9 cellular contexts compared by ENCODE assay signal in the genomic region with DNA sequence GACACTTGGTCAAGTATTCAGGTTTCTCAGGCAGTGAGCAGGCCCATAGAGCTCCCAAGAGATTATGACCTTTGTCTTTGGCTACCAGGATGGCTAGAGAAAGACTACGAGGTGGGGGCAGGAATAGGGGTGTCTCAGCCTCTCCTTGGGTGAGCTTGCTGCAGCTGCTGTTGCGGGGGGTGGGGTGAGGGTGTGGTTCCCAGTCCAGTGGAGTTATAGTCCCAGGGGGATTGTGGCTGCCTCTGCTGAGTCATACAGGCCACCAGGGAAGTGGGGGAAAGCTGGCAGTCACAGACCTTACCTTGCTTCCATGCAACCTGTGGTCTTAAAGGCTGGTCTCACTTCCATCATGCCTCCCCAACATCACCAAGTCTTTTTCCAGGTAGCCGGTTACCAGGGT. TPM values are rescaled to one million over a fixed set of nuclear protein-coding genes. Genes with fewer than 3 reads are reported as not detected.
DNase-seq lines count a peak whose midpoint lies in the region; ATAC-seq, FAIRE-seq and TF ChIP-seq lines count a peak whose summit lies in the region.
"Had no signal": no experiment of that assay in that cellular context is flagged by ENCODE, and none has a peak within 500 bp of the region (broad histone marks: within the 10 kb centered on the region; RNA-seq: fewer than 3 reads in every experiment).

No MANE protein-coding gene starts in this region.

- peaks cover 56 to 63% of the 10 kb centered on the region in 2 donors for H3K4me1 Mint-ChIP-seq in natural killer cell

- H3K9me1 ChIP-seq in K562 (ENCODE audit: control insufficient read depth, insufficient read depth, low read length), result no peaks in the 10 kb centered on the region

- H3K36me3 Mint-ChIP-seq in natural killer cell, result peaks cover 17% of the 10 kb centered on the region

- no peak overlapping the region for H3K4me3 Mint-ChIP-seq in natural killer cell

- in situ Hi-C loops in K562 (cut with MboI), result no loop called here

- ATAC-seq in DND-41 (ENCODE audit: insufficient read depth, low read depth) (peak; percentile 69), GM21360 (IDR thresholded peaks at IDR 0.05; ENCODE audit: unreplicated experiment) (peak; percentile 60), HG03378 (IDR thresholded peaks at IDR 0.05; ENCODE audit: unreplicated experiment) (peak; percentile 64), K562 (peak; percentile 89), natural killer cell (no peak), HG03439 (IDR thresholded peaks at IDR 0.05; ENCODE audit: unreplicated experiment) (no peak)
- ATAC-seq: SK-N-SH treated with all-trans-retinoic acid at 6 μM for 48 hours had no signal

- H3K27ac ChIP-seq in DND-41 (ENCODE audit: low read length) (0 out of 2 replicates have a peak overlapping the region, but pooled peaks have one; percentile 51), K562 (ENCODE audit: extremely low read depth, low read depth, low read length) (peak overlapping the region; percentile 75), osteoblast (ENCODE audit: low read depth, low read length) (no peak overlapping the region)

- no peaks in the 10 kb centered on the region for H3K27me3 Mint-ChIP-seq in natural killer cell (ENCODE audit: low read depth in 2 of 2)

- no peak for TF ChIP-seq EP300 in K562 (IDR thresholded peaks at IDR 0.05; ENCODE audit: low read length)

- H3K79me2 ChIP-seq in DND-41 (ENCODE audit: insufficient read depth, low read length), result peaks cover 83% of the 10 kb centered on the region
- H3K79me2 ChIP-seq in K562 (ENCODE audit: control insufficient read depth, insufficient read depth, low read length), result peaks cover 94% of the 10 kb centered on the region
- H3K79me2 ChIP-seq in osteoblast (ENCODE audit: insufficient read depth, low read length), result peaks cover 93% of the 10 kb centered on the region

- POLR2A ChIA-PET in K562 (lab: Yijun Ruan, JAX), result interaction anchor here (0.5 to 1.7 kb wide), 3 partner anchors 10 to 167 kb away, joined by 3 to 4 read pairs (median 3); no protein-coding TSS in a partner anchor

- no peak for TF ChIP-seq POLR2A in K562 (conservative IDR thresholded peaks at IDR 0.05)

- no peak overlapping the region for H3K27ac Mint-ChIP-seq in natural killer cell

- no peak for TF ChIP-seq RAD21 in K562 (CRISPR knock-in tag; conservative IDR thresholded peaks at IDR 0.05 in 1 of 2, IDR thresholded peaks at IDR 0.05 in 1 of 2)

- BruUV-seq in K562 (replicated peaks; lab: Mats Ljungman, UMichigan), result no TSS peak

- DNase-seq in DND-41 (peak; percentile 57), K562 (ENCODE audit: extremely low read depth in 1 of 4, low spot score in 3 of 4) (peak; percentile 53 to 79 (median 63)), AG08396 (ENCODE audit: low spot score) (no peak), natural killer cell (no peak), osteoblast (ENCODE audit: insufficient read length, low spot score, missing footprints) (no peak)

- WGBS in K562 (ENCODE audit: insufficient coverage, low coverage, missing lambda C conversion rate), result 0% methylated on average over 2 of the region's 3 CpGs

- H3K9me3 ChIP-seq in DND-41 (ENCODE audit: insufficient read depth, low read length, severe bottlenecking) (peaks cover 12% of the 10 kb centered on the region), K562 (replicated peaks; ENCODE audit: control insufficient read depth, insufficient read depth, low read depth, low read length) (peaks cover 3% of the 10 kb centered on the region; the same call in 1 of the 2 replicates), osteoblast (ENCODE audit: low read depth, low read length) (no peaks in the 10 kb centered on the region)

- TF ChIP-seq CTCF in DND-41 (IDR thresholded peaks at IDR 0.05; ENCODE audit: borderline replicate concordance, extremely low read depth, low read length, poor library complexity, severe bottlenecking), result no peak
- TF ChIP-seq CTCF in K562 (IDR thresholded peaks at IDR 0.05 in 2 of 3, conservative IDR thresholded peaks at IDR 0.05 in 1 of 3; ENCODE audit: insufficient read depth in 2 of 3, low read depth in 1 of 3, low read length in 3 of 3), result no peak
- no peak for TF ChIP-seq CTCF in natural killer cell (IDR thresholded peaks at IDR 0.05)
- no peak for TF ChIP-seq CTCF in osteoblast (IDR thresholded peaks at IDR 0.05; ENCODE audit: extremely low read depth, low read depth, low read length)

- peak; percentile 89 for FAIRE-seq in K562 (lab: Jason Lieb, UNC)

- H3K9ac ChIP-seq in DND-41 (ENCODE audit: low read depth, low read length) (no peak overlapping the region), K562 (ENCODE audit: insufficient read depth in 1 of 2, low read depth in 2 of 2, low read length in 2 of 2) (peak overlapping the region; percentile 53 to 64; a peak in 2 of 4 replicates)

- H3K4me3 ChIP-seq in DND-41 (ENCODE audit: low read depth in 1 of 2, low read length in 2 of 2) (no peak overlapping the region), K562 (no peak overlapping the region), osteoblast (ENCODE audit: insufficient read depth, low read length) (no peak overlapping the region)

- H3K4me2 ChIP-seq in DND-41 (ENCODE audit: insufficient read depth, low read length) (no peak overlapping the region), K562 (ENCODE audit: insufficient read depth, low read length) (peak overlapping the region; percentile 68), osteoblast (ENCODE audit: insufficient read depth, low read length) (no peak overlapping the region)

- H3K4me1 ChIP-seq in DND-41 (ENCODE audit: insufficient read depth, low read length) (peaks cover 10% of the 10 kb centered on the region), K562 (replicated peaks in 1 of 2; ENCODE audit: control insufficient read depth in 2 of 2, insufficient read depth in 2 of 2, low read length in 2 of 2) (peaks cover 10 to 19% of the 10 kb centered on the region in 2 experiments; a peak in 4 of 5 replicates), osteoblast (ENCODE audit: insufficient read depth, low read length) (peaks cover 23% of the 10 kb centered on the region)

- intact Hi-C loops in K562 (cut with micrococcal nuclease) (no loop called here), natural killer cell (cut with micrococcal nuclease) (no loop called here)

- H3K36me3 ChIP-seq in DND-41 (ENCODE audit: insufficient read depth, low read length) (no peaks in the 10 kb centered on the region; the same call in 1 of the 2 replicates), K562 (ENCODE audit: control insufficient read depth, insufficient read depth, low read length) (peaks cover 4% of the 10 kb centered on the region; the same call in 2 of the 3 replicates), osteoblast (ENCODE audit: insufficient read depth, low read length) (no peaks in the 10 kb centered on the region)

- CTCF ChIA-PET in K562 (lab: Yijun Ruan, JAX; ENCODE audit: low intra/inter-chr PET ratio), result no interaction called here

- H3K9me3 Mint-ChIP-seq in natural killer cell, result peaks cover 2 to 8% of the 10 kb centered on the region in 2 donors

- H3K27me3 ChIP-seq in DND-41 (ENCODE audit: insufficient read depth, low read length, poor library complexity), result no peaks in the 10 kb centered on the region
- H3K27me3 ChIP-seq in K562 (ENCODE audit: control insufficient read depth in 2 of 2, insufficient read depth in 2 of 2, low read length in 2 of 2), result no peaks in the 10 kb centered on the region
- H3K27me3 ChIP-seq in osteoblast (ENCODE audit: insufficient read depth, low read length), result no peaks in the 10 kb centered on the region

- H2AFZ ChIP-seq in DND-41 (ENCODE audit: low read depth, low read length), result no peak overlapping the region
- H2AFZ ChIP-seq in K562 (ENCODE audit: low read depth, low read length), result 0 out of 2 replicates have a peak overlapping the region, but pooled peaks have one; percentile 14
- no peak overlapping the region for H2AFZ ChIP-seq in osteoblast (ENCODE audit: low read length)

- H4K20me1 ChIP-seq in DND-41 (ENCODE audit: insufficient read depth, low read length) (peaks cover 32% of the 10 kb centered on the region), K562 (replicated peaks; ENCODE audit: control insufficient read depth, insufficient read depth, low read length) (no peaks in the 10 kb centered on the region), osteoblast (ENCODE audit: insufficient read depth, low read length) (peaks cover 9% of the 10 kb centered on the region)

TF ChIP-seq in K562, 482 proteins besides CTCF, POLR2A, EP300 and RAD21 (continues in another document):
- no peak for TF ChIP-seq ZNF146 (CRISPR knock-in tag; IDR thresholded peaks at IDR 0.05; ENCODE audit: unreplicated experiment)
- no peak for TF ChIP-seq RAD51 (IDR thresholded peaks at IDR 0.05; ENCODE audit: borderline replicate concordance, low read depth)
- TF ChIP-seq SMARCE1 (IDR thresholded peaks at IDR 0.05), result peak; percentile 61; the same call in 1 of the 2 replicates
- peak; percentile 55 for TF ChIP-seq ZNF316 (IDR thresholded peaks at IDR 0.05)
- TF ChIP-seq, protein P1, sequence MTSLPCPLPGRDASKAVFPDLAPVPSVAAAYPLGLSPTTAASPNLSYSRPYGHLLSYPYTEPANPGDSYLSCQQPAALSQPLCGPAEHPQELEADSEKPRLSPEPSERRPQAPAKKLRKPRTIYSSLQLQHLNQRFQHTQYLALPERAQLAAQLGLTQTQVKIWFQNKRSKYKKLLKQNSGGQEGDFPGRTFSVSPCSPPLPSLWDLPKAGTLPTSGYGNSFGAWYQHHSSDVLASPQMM (CRISPR knock-in tag; IDR thresholded peaks at IDR 0.05), result no peak
- TF ChIP-seq ZNF224 (CRISPR knock-in tag; IDR thresholded peaks at IDR 0.05), result no peak
- no peak for TF ChIP-seq DIDO1 (tag; IDR thresholded peaks at IDR 0.05; ENCODE audit: low read depth)

RNA-seq across cellular contexts. Expression of a gene that starts 31.7 kb away (rescaled TPM):
- total RNA-seq in K562 (2011; cell fraction: chromatin; rRNA removed; ENCODE audit: low replicate concordance), result 43.5 and 135 TPM in 2 replicates
- 32.4 and 42.2 TPM in 2 replicates for total RNA-seq in K562 (2011; cell fraction: nucleolus; rRNA removed)
- total RNA-seq in K562 (2011; cell fraction: nucleoplasm; rRNA removed), result 70.8 and 83.0 TPM in 2 replicates
- 16.2 and 25.3 TPM in 2 replicates for total RNA-seq in K562 (2014; rRNA removed)
- 34.1 and 35.4 TPM in 2 replicates for total RNA-seq in K562 (2014; rRNA removed; fragmentation: Illumina TruSeq; extraction: Trizol)
- total RNA-seq in K562 (2015; rRNA removed; fragmentation: Illumina TruSeq; extraction: Trizol), result 25.8 and 27.7 TPM in 2 replicates
- total RNA-seq in K562 (2021), result 32.1 and 33.0 TPM in 2 replicates
- 36.8 and 53.5 TPM in 2 replicates for polyA plus RNA-seq in K562 (2011; rRNA removed)
- polyA plus RNA-seq in K562 (2011; cell fraction: cytosol; rRNA removed), result 11.0 and 28.8 TPM in 2 replicates
- polyA plus RNA-seq in K562 (2011; cell fraction: nucleus; rRNA removed), result 34.8 and 58.4 TPM in 2 replicates
- polyA plus RNA-seq in K562 (2012), result 19.6 and 21.8 TPM in 2 replicates
- polyA plus RNA-seq in K562 (2014; fragmentation: Illumina TruSeq; extraction: Trizol), result 25.6 and 29.3 TPM in 2 replicates
- 10 to 100 TPM in 1 of 2 experiments, 1 to 10 TPM in 1; 10.0 to 15.6 TPM for polyA plus RNA-seq in K562 (2014; fragmentation: Nextera tagmentation; extraction: Ambion mirVana)
- polyA plus RNA-seq in K562 (2014; rRNA removed), result 27.9 and 33.0 TPM in 2 replicates
- 94.2 and 115 TPM in 2 replicates for polyA minus RNA-seq in K562 (2011; rRNA and poly(A)+ RNA removed)
- polyA minus RNA-seq in K562 (2011; cell fraction: cytosol; rRNA and poly(A)+ RNA removed), result 16.0 and 29.7 TPM in 2 replicates
- polyA minus RNA-seq in K562 (2011; cell fraction: nucleus; rRNA and poly(A)+ RNA removed), result 44.4 and 67.4 TPM in 2 replicates
- 10 to 100 TPM; 58.8 to 72.9 (median 60.6) TPM for total RNA-seq in natural killer cell
- 97.5 and 99.5 TPM in 2 replicates for total RNA-seq in osteoblast

Comparison
In these comparisons a context has a peak if more than half of its experiments do, and no peak if none do; other contexts are left out.
1. ATAC-seq: peak in DND-41 (single experiment), GM21360 (single experiment), HG03378 (single experiment) and K562 (single experiment); none in natural killer cell (0 of 3) and HG03439 (single experiment).
2. DNase-seq: peak in DND-41 (single experiment) and K562 (4 of 4); none in AG08396 (single experiment), natural killer cell (single experiment) and osteoblast (single experiment).